9 cellular contexts compared by ENCODE assay signal in genomic region chrX:1468250-1468772, GRCh38.
DNase-seq lines count a peak whose midpoint lies in the region; ATAC-seq and TF ChIP-seq lines count a peak whose summit lies in the region.
"Had no signal": no experiment of that assay in that cellular context is flagged by ENCODE, and none has a peak within 500 bp of the region (broad histone marks: within the 10 kb centered on the region; RNA-seq: fewer than 3 reads in every experiment).

No MANE protein-coding gene starts in this region.

- H3K4me3 ChIP-seq in HFF-Myc (replicated peaks; ENCODE audit: low read depth, low read length) = no peak overlapping the region
- H3K4me3 ChIP-seq in fibroblast of mammary gland (ENCODE audit: control insufficient read depth, low read depth, low read length) = no peak overlapping the region
- H3K4me3 ChIP-seq: suprapubic skin had no signal

- in situ Hi-C loops in GM13976 (cut with MboI; ENCODE audit: low sequenced_read_pairs, unreplicated experiment) = loop anchor here (10.0 kb wide), 1 partner anchor 56 kb away; no protein-coding TSS in a partner anchor

- TF ChIP-seq CTCF in GM13976 (IDR thresholded peaks at IDR 0.05; ENCODE audit: borderline replicate concordance, control extremely low read depth, extremely low read depth, insufficient read depth, missing control alignments) (peak; percentile 42), HFF-Myc (IDR thresholded peaks at IDR 0.05; ENCODE audit: low read depth, low read length, missing control alignments) (peak; percentile 3), fibroblast of mammary gland (conservative IDR thresholded peaks at IDR 0.05; ENCODE audit: control insufficient read depth, insufficient read depth, low read depth, low read length) (no peak)

- no peak for ATAC-seq in HG02870 (IDR thresholded peaks at IDR 0.05; ENCODE audit: unreplicated experiment)

- DNase-seq in GM13976 (ENCODE audit: low spot score) (peak; percentile 71), HFF-Myc (ENCODE audit: extremely low read depth, low read depth) (no peak), NCI-H526 treated with DMSO at 0.1 percent for 48 hours (lab: John Stamatoyannopoulos, UW) (peak; percentile 89), fibroblast of mammary gland (ENCODE audit: low read depth) (peak; percentile 27), superior temporal gyrus (ENCODE audit: extremely low spot score) (no peak)
- DNase-seq in activated CD8-positive, alpha-beta memory T cell treated with anti-CD3 and anti-CD28 coated beads for 4 hours (ENCODE audit: low read depth in 2 of 2) = peak; percentile 52 to 68
- peak; percentile 73 for DNase-seq in stimulated activated CD8-positive, alpha-beta memory T cell treated with anti-CD3 and anti-CD28 coated beads, Interleukin-15, amount 100 ng/mL, for 48 hours (ENCODE audit: low read depth in 2 of 2)

Comparison
In these comparisons a context has a peak if more than half of its experiments do, and no peak if none do; other contexts are left out.
1. DNase-seq: peak in GM13976 (single experiment), NCI-H526 treated with DMSO at 0.1 percent for 48 hours (single experiment), activated CD8-positive, alpha-beta memory T cell treated with anti-CD3 and anti-CD28 coated beads for 4 hours (2 of 2), fibroblast of mammary gland (single experiment) and stimulated activated CD8-positive, alpha-beta memory T cell treated with anti-CD3 and anti-CD28 coated beads, Interleukin-15, amount 100 ng/mL, for 48 hours (2 of 2); none in HFF-Myc (single experiment) and superior temporal gyrus (single experiment).